8 cellular contexts compared by ENCODE assay signal in the genomic region with DNA sequence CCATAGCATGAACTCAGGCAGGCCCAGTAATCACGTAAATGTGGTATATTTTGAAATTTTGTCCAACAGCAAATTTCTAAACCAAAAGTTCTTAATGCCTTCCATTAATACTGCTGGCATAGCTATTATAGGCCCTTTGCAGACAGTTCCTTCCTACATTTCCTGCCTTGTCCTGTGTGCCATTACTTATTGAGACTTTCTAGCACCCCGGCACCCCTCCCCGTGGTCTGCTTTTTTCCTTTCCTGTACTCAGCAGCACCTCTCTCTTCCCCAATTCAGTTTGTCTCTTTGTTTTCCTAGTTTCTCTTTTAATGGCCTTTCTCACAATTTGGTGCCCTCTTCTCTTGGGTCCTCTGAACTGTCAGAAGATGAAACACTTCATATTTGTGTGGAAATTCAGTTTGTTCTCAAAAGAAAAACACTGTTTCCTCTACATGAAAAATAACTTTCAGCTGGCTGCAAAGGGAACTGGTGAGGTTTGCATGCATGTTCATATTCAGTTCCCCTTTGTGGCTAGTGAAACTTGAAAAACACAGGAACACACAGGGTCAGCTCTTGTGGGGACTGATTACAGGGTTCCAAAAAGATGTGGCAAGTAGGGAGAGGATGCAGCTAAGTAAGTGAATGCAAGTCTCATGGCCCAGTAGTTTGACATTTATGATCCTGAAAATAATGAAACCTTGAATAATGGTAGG. TPM values are rescaled to one million over a fixed set of nuclear protein-coding genes. Genes with fewer than 3 reads are reported as not detected.
DNase-seq lines count a peak whose midpoint lies in the region; ATAC-seq and TF ChIP-seq lines count a peak whose summit lies in the region.

No MANE protein-coding gene starts in this region.

- peak overlapping the region in 9 of 10 donors; percentile 39 to 76 (median 64) for H3K4me3 Mint-ChIP-seq in naive thymus-derived CD8-positive, alpha-beta T cell
- H3K4me3 Mint-ChIP-seq in activated naive CD4-positive, alpha-beta T cell treated with anti-CD3 and anti-CD28 coated beads for 36 hours, result no peak overlapping the region

- 62 to 72% methylated on average over 3 of the region's 3 CpGs for WGBS in testis, 2 donors

- no peaks in the 10 kb centered on the region for H3K9me3 Mint-ChIP-seq in naive thymus-derived CD8-positive, alpha-beta T cell
- H3K9me3 Mint-ChIP-seq in activated naive CD4-positive, alpha-beta T cell treated with anti-CD3 and anti-CD28 coated beads for 36 hours, result no peaks in the 10 kb centered on the region

- H3K27me3 ChIP-seq in vagina (no peaks in the 10 kb centered on the region), testis (no peaks in the 10 kb centered on the region)

- H3K4me3 ChIP-seq in vagina, result no peak overlapping the region
- H3K4me3 ChIP-seq in testis, result no peak overlapping the region

- intact Hi-C loops in vagina (cut with DNase I) (no loop called here), testis (cut with DNase I; ENCODE audit: low total_unique reads) (no loop called here)
- intact Hi-C loops in activated naive CD4-positive, alpha-beta T cell treated with anti-CD3 and anti-CD28 coated beads for 36 hours (cut with micrococcal nuclease), result no loop called here

- H3K27ac Mint-ChIP-seq in naive thymus-derived CD8-positive, alpha-beta T cell, result peak overlapping the region; percentile 13 to 94 (median 51)
- H3K27ac Mint-ChIP-seq in activated naive CD4-positive, alpha-beta T cell treated with anti-CD3 and anti-CD28 coated beads for 36 hours, result no peak overlapping the region

- H3K9me3 ChIP-seq in vagina (no peaks in the 10 kb centered on the region), testis (no peaks in the 10 kb centered on the region)

- H3K27ac ChIP-seq in vagina (no peak overlapping the region), testis (no peak overlapping the region)

- H3K36me3 Mint-ChIP-seq in naive thymus-derived CD8-positive, alpha-beta T cell, result peaks cover 0 to 3% (median 2%) of the 10 kb centered on the region in 3 donors
- peaks cover 2% of the 10 kb centered on the region for H3K36me3 Mint-ChIP-seq in activated naive CD4-positive, alpha-beta T cell treated with anti-CD3 and anti-CD28 coated beads for 36 hours (ENCODE audit: low read depth)

- peaks cover 25 to 63% (median 47%) of the 10 kb centered on the region in 4 donors for H3K4me1 Mint-ChIP-seq in naive thymus-derived CD8-positive, alpha-beta T cell
- peaks cover 32% of the 10 kb centered on the region for H3K4me1 Mint-ChIP-seq in activated naive CD4-positive, alpha-beta T cell treated with anti-CD3 and anti-CD28 coated beads for 36 hours (ENCODE audit: low read depth)

- peak; percentile 51 to 95 for DNase-seq in NOMO-1 (lab: John Stamatoyannopoulos, UW; ENCODE audit: unreplicated experiment in 2 of 2)
- DNase-seq in naive thymus-derived CD8-positive, alpha-beta T cell, result peak in 2 of 10 donors; percentile 0 to 5
- DNase-seq in vagina (ENCODE audit: extremely low spot score in 2 of 2), result no peak
- no peak for DNase-seq in activated naive CD4-positive, alpha-beta T cell treated with anti-CD3 and anti-CD28 coated beads for 36 hours
- no peak for DNase-seq in testis
- no peak for DNase-seq in dermis blood vessel endothelial cell

- CTCF ChIA-PET in activated naive CD4-positive, alpha-beta T cell treated with anti-CD3 and anti-CD28 coated beads for 36 hours (lab: Charles Lee), result interaction anchor here (0.7 kb wide), 1 partner anchor 112 kb away, joined by 3 read pairs; no protein-coding TSS in a partner anchor

- H3K4me1 ChIP-seq in vagina (no peaks in the 10 kb centered on the region), testis (no peaks in the 10 kb centered on the region)

- H3K36me3 ChIP-seq in vagina (no peaks in the 10 kb centered on the region), testis (ENCODE audit: low read depth, missing control alignments) (no peaks in the 10 kb centered on the region)

- TF ChIP-seq CTCF in vagina (IDR thresholded peaks at IDR 0.05) (no peak), testis (IDR thresholded peaks at IDR 0.05) (no peak)

- no peaks in the 10 kb centered on the region for H3K27me3 Mint-ChIP-seq in naive thymus-derived CD8-positive, alpha-beta T cell
- no peaks in the 10 kb centered on the region for H3K27me3 Mint-ChIP-seq in activated naive CD4-positive, alpha-beta T cell treated with anti-CD3 and anti-CD28 coated beads for 36 hours (ENCODE audit: low read depth)

- TF ChIP-seq POLR2A in vagina (IDR thresholded peaks at IDR 0.05) (no peak), testis (IDR thresholded peaks at IDR 0.05) (no peak)

- POLR2A ChIA-PET in naive thymus-derived CD8-positive, alpha-beta T cell (lab: Charles Lee), result interaction anchor here (1.3 kb wide), 1 partner anchor 10 kb away, joined by 3 read pairs; no protein-coding TSS in a partner anchor

- ATAC-seq in GM18868 (IDR thresholded peaks at IDR 0.05; ENCODE audit: unreplicated experiment) (peak; percentile 86), HG02623 (IDR thresholded peaks at IDR 0.05; ENCODE audit: unreplicated experiment) (peak; percentile 83)
- ATAC-seq in naive thymus-derived CD8-positive, alpha-beta T cell, result peak; percentile 44 to 54

RNA-seq across cellular contexts. Expression of a gene that starts 17.1 kb away (rescaled TPM):
- total RNA-seq in naive thymus-derived CD8-positive, alpha-beta T cell, result under 1 TPM; 0.33 to 0.52 TPM
- under 1 TPM; 0.18 to 0.40 (median 0.27) TPM for polyA plus RNA-seq in naive thymus-derived CD8-positive, alpha-beta T cell
- total RNA-seq in vagina (3.2 TPM), testis (1 to 10 TPM; 1.0 to 3.8 TPM), dermis blood vessel endothelial cell (not detected in 2 replicates)
- total RNA-seq in activated naive CD4-positive, alpha-beta T cell treated with anti-CD3 and anti-CD28 coated beads for 36 hours, result not detected
- polyA plus RNA-seq in testis (ENCODE audit: insufficient read depth, low read depth, low replicate concordance), result 3.5 TPM

RNA-seq across cellular contexts. Expression of a gene that starts 18.2 kb away (rescaled TPM):
- total RNA-seq in naive thymus-derived CD8-positive, alpha-beta T cell, result not detected
- under 1 TPM; 0.08 to 0.19 (median 0.10) TPM for polyA plus RNA-seq in naive thymus-derived CD8-positive, alpha-beta T cell
- total RNA-seq in vagina (not detected), testis (under 1 TPM; 0.16 to 0.31 TPM), dermis blood vessel endothelial cell (not detected in 2 replicates)
- total RNA-seq in activated naive CD4-positive, alpha-beta T cell treated with anti-CD3 and anti-CD28 coated beads for 36 hours, result not detected
- polyA plus RNA-seq in testis (ENCODE audit: insufficient read depth, low read depth, low replicate concordance), result not detected

Comparison
In these comparisons a context has a peak if more than half of its experiments do, and no peak if none do; other contexts are left out.
1. DNase-seq: peak in NOMO-1 (2 of 2); none in vagina (0 of 2), activated naive CD4-positive, alpha-beta T cell treated with anti-CD3 and anti-CD28 coated beads for 36 hours (single experiment), testis (single experiment) and dermis blood vessel endothelial cell (single experiment).
2. Peak in every context shown above with its lines, with median percentiles within 50 percentile points of each other: ATAC-seq.